In genomic region chr9:129258124-129258822, GRCh38 we compare ENCODE assay signal across 8 cellular contexts.
DNase-seq lines count a peak whose midpoint lies in the region; FAIRE-seq and TF ChIP-seq lines count a peak whose summit lies in the region.

No MANE protein-coding gene starts in this region.

- no peak for FAIRE-seq in D721Med (lab: Jason Lieb, UNC)

- H3K4me3 ChIP-seq in HUES6 (ENCODE audit: low read depth, low read length) (peak overlapping the region; percentile 38), left ventricle myocardium inferior (peak overlapping the region; percentile 54), tibial artery (peak overlapping the region; percentile 20 to 39)

- intact Hi-C loops in left ventricle myocardium inferior (cut with micrococcal nuclease) (no loop called here), tibial artery (cut with DNase I; ENCODE audit: low total_unique reads) (loop anchor here (10.0 kb wide), 3 partner anchors 53 to 227 kb away; no protein-coding TSS in a partner anchor)

- H3K27me3 ChIP-seq in HUES6 (ENCODE audit: control insufficient read depth, insufficient read depth, low read length) (peaks cover 37% of the 10 kb centered on the region), left ventricle myocardium inferior (ENCODE audit: low read depth) (peaks cover 25% of the 10 kb centered on the region), tibial artery (no peaks in the 10 kb centered on the region)

- peaks cover 25% of the 10 kb centered on the region for H3K4me1 Mint-ChIP-seq in T-helper 1 cell treated with Interleukin-12 subunit alpha and Interleukin-12 subunit beta and Interleukin-4 antibody, amounts not matched to agents 30 μg/mL and 1 μg/mL, for 36 hours (ENCODE audit: low read depth)
- peaks cover 2% of the 10 kb centered on the region for H3K4me1 Mint-ChIP-seq in progenitor cell of endocrine pancreas (ENCODE audit: low read depth)

- DNase-seq in COLO829 (ENCODE audit: low spot score): peak; percentile 98
- DNase-seq in left ventricle myocardium inferior: peak; percentile 92
- peak; percentile 83 for DNase-seq in progenitor cell of endocrine pancreas (ENCODE audit: low spot score, unreplicated experiment)
- DNase-seq in tibial artery: peak; percentile 90 to 94
- DNase-seq in D721Med (ENCODE audit: insufficient read length, low spot score): no peak

- no peak overlapping the region for H3K27ac Mint-ChIP-seq in T-helper 1 cell treated with Interleukin-12 subunit alpha and Interleukin-12 subunit beta and Interleukin-4 antibody, amounts not matched to agents 30 μg/mL and 1 μg/mL, for 36 hours
- H3K27ac Mint-ChIP-seq in progenitor cell of endocrine pancreas: no peak overlapping the region

- H3K9ac ChIP-seq in HUES6 (ENCODE audit: low read length): no peak overlapping the region

- no peaks in the 10 kb centered on the region for H3K36me3 Mint-ChIP-seq in T-helper 1 cell treated with Interleukin-12 subunit alpha and Interleukin-12 subunit beta and Interleukin-4 antibody, amounts not matched to agents 30 μg/mL and 1 μg/mL, for 36 hours (ENCODE audit: low read depth)
- no peaks in the 10 kb centered on the region for H3K36me3 Mint-ChIP-seq in progenitor cell of endocrine pancreas (ENCODE audit: insufficient read depth)

- H3K36me3 ChIP-seq in HUES6 (ENCODE audit: control insufficient read depth, insufficient read depth, low read length): no peaks in the 10 kb centered on the region
- no peaks in the 10 kb centered on the region for H3K36me3 ChIP-seq in left ventricle myocardium inferior
- H3K36me3 ChIP-seq in tibial artery: no peaks in the 10 kb centered on the region

- peaks cover 40% of the 10 kb centered on the region for H3K27me3 Mint-ChIP-seq in T-helper 1 cell treated with Interleukin-12 subunit alpha and Interleukin-12 subunit beta and Interleukin-4 antibody, amounts not matched to agents 30 μg/mL and 1 μg/mL, for 36 hours (ENCODE audit: low read depth)
- H3K27me3 Mint-ChIP-seq in progenitor cell of endocrine pancreas: peaks cover 77% of the 10 kb centered on the region

- H3K27ac ChIP-seq in HUES6 (ENCODE audit: low read depth, low read length) (no peak overlapping the region), angular gyrus (ENCODE audit: low read depth, low read length) (peak overlapping the region; percentile 73), left ventricle myocardium inferior (replicated peaks) (peak overlapping the region; percentile 27), tibial artery (peak overlapping the region; percentile 25 to 62)

- H3K9me3 ChIP-seq in HUES6 (ENCODE audit: control insufficient read depth, insufficient read depth, low read depth, low read length) (no peaks in the 10 kb centered on the region), left ventricle myocardium inferior (replicated peaks) (no peaks in the 10 kb centered on the region), tibial artery (no peaks in the 10 kb centered on the region)

- no peak for TF ChIP-seq CTCF in left ventricle myocardium inferior (IDR thresholded peaks at IDR 0.05; ENCODE audit: borderline replicate concordance)
- no peak for TF ChIP-seq CTCF in progenitor cell of endocrine pancreas (IDR thresholded peaks at IDR 0.05; ENCODE audit: unreplicated experiment)
- TF ChIP-seq CTCF in tibial artery (IDR thresholded peaks at IDR 0.05): no peak
- no peak for TF ChIP-seq CTCF in D721Med (IDR thresholded peaks at IDR 0.05; ENCODE audit: insufficient read depth, missing control alignments)

- H3K4me3 Mint-ChIP-seq in T-helper 1 cell treated with Interleukin-12 subunit alpha and Interleukin-12 subunit beta and Interleukin-4 antibody, amounts not matched to agents 30 μg/mL and 1 μg/mL, for 36 hours: peak overlapping the region; percentile 54
- no peak overlapping the region for H3K4me3 Mint-ChIP-seq in progenitor cell of endocrine pancreas (ENCODE audit: low read depth)

- H3K9me3 Mint-ChIP-seq in T-helper 1 cell treated with Interleukin-12 subunit alpha and Interleukin-12 subunit beta and Interleukin-4 antibody, amounts not matched to agents 30 μg/mL and 1 μg/mL, for 36 hours: no peaks in the 10 kb centered on the region
- no peaks in the 10 kb centered on the region for H3K9me3 Mint-ChIP-seq in progenitor cell of endocrine pancreas (ENCODE audit: low read depth)

- peaks cover 33% of the 10 kb centered on the region for H3K4me1 ChIP-seq in HUES6 (ENCODE audit: control insufficient read depth, insufficient read depth, low read length)
- H3K4me1 ChIP-seq in left ventricle myocardium inferior: peaks cover 34% of the 10 kb centered on the region
- peaks cover 0 to 50% (median 32%) of the 10 kb centered on the region in 4 donors for H3K4me1 ChIP-seq in tibial artery
